ENCODE assay signal across 22 cellular contexts in genomic region chr7:132181946-132182685, GRCh38.
"Had no signal": no experiment of that assay in that cellular context is flagged by ENCODE, and none has a peak within 500 bp of the region (broad histone marks: within the 10 kb centered on the region; RNA-seq: fewer than 3 reads in every experiment).

No MANE protein-coding gene starts in this region.

- H3K9me3 ChIP-seq: MG63, SJCRH30 had no signal

- H3K36me3 ChIP-seq: MG63, Peyer's patch, SJCRH30 had no signal

- H3K27me3 ChIP-seq: MG63, Peyer's patch, SJCRH30 had no signal

- ATAC-seq: Right ventricle myocardium inferior, SK-N-SH treated with all-trans-retinoic acid at 6 μM for 48 hours had no signal

- H3K4me1 ChIP-seq: Peyer's patch, SJCRH30 had no signal

- H3K27ac ChIP-seq: PC-9, Peyer's patch, SJCRH30 had no signal

- DNase-seq: Karpas-422, KG1, MG63, NCI-H1092, NCI-H1105 treated with DMSO at 0.1 percent for 48 hours, NCI-H1417 treated with DMSO at 0.1 percent for 48 hours, NCI-H146, NCI-H1694 treated with DMSO at 0.1 percent for 48 hours, NCI-H1930, NCI-H2081, NCI-H2107, NCI-H2227 treated with DMSO at 0.1 percent for 48 hours, NCI-H524 treated with DMSO at 0.1 percent for 48 hours, NCI-H69, NCI-H774, OCI-M1, PC-9, Peyer's patch, SHP77 treated with DMSO at 0.1 percent for 48 hours, SJCRH30 had no signal

- H3K4me2 ChIP-seq: PC-9 had no signal

- H2AFZ ChIP-seq: PC-9 had no signal

- H3K4me3 ChIP-seq: MG63, PC-9, Peyer's patch, SJCRH30 had no signal
